In genomic region chr5:139401546-139401945, GRCh38 we compare ENCODE assay signal across 21 cellular contexts. TPM values are rescaled to one million over a fixed set of nuclear protein-coding genes. Genes with fewer than 3 reads are reported as not detected.
"Had no signal": no experiment of that assay in that cellular context is flagged by ENCODE, and none has a peak within 500 bp of the region (broad histone marks: within the 10 kb centered on the region; RNA-seq: fewer than 3 reads in every experiment).

No MANE protein-coding gene starts in this region.

- ATAC-seq: activated T-cell treated with anti-CD3 and anti-CD28 coated beads, Interleukin-2, amount 50 U/mL, for 72 hours; T-helper 17 cell; WTC11 had no signal

- H3K9me3 ChIP-seq: Peyer's patch had no signal

- H3K36me3 Mint-ChIP-seq: activated naive CD8-positive, alpha-beta T cell treated with anti-CD3 and anti-CD28 coated beads for 36 hours had no signal

- H3K27ac Mint-ChIP-seq: activated naive CD4-positive, alpha-beta T cell treated with anti-CD3 and anti-CD28 coated beads, Interleukin-2, amount 10 ng/mL, durations not matched to agents 7 days and 5 days; activated naive CD8-positive, alpha-beta T cell treated with anti-CD3 and anti-CD28 coated beads for 36 hours; activated T-cell treated with anti-CD3 and anti-CD28 coated beads, Interleukin-2, amount 50 U/mL, for 72 hours; activated T-helper 2 cell treated with anti-CD3 and anti-CD28 coated beads, Interferon-gamma antibody, Interleukin-2, Interleukin-4, amounts not matched to agents 10 μg/mL and 5 μg/mL and 100 μg/mL, durations not matched to agents 14 hours and 24 hours and 36 hours; T-helper 17 cell; WTC11 had no signal

- H3K4me3 Mint-ChIP-seq: activated naive CD4-positive, alpha-beta T cell treated with anti-CD3 and anti-CD28 coated beads, Interleukin-2, amount 10 ng/mL, durations not matched to agents 7 days and 5 days; activated naive CD8-positive, alpha-beta T cell treated with anti-CD3 and anti-CD28 coated beads for 36 hours; activated T-cell treated with anti-CD3 and anti-CD28 coated beads, Interleukin-2, amount 50 U/mL, for 72 hours; WTC11 had no signal

- H3K9me3 Mint-ChIP-seq: activated naive CD4-positive, alpha-beta T cell treated with anti-CD3 and anti-CD28 coated beads, Interleukin-2, amount 10 ng/mL, durations not matched to agents 7 days and 5 days; activated naive CD8-positive, alpha-beta T cell treated with anti-CD3 and anti-CD28 coated beads for 36 hours; activated T-cell treated with anti-CD3 and anti-CD28 coated beads, Interleukin-2, amount 50 U/mL, for 72 hours; activated T-helper 2 cell treated with anti-CD3 and anti-CD28 coated beads, Interferon-gamma antibody, Interleukin-2, Interleukin-4, amounts not matched to agents 10 μg/mL and 5 μg/mL and 100 μg/mL, durations not matched to agents 14 hours and 24 hours and 36 hours; WTC11 had no signal

- H3K27me3 ChIP-seq: Peyer's patch had no signal

- H3K27me3 Mint-ChIP-seq: activated naive CD4-positive, alpha-beta T cell treated with anti-CD3 and anti-CD28 coated beads, Interleukin-2, amount 10 ng/mL, durations not matched to agents 7 days and 5 days; activated naive CD8-positive, alpha-beta T cell treated with anti-CD3 and anti-CD28 coated beads for 36 hours; T-helper 17 cell had no signal

- H3K4me3 ChIP-seq: Peyer's patch had no signal

- DNase-seq: activated CD4-positive, alpha-beta T cell treated with anti-CD3 and anti-CD28 coated beads for 48 hours; activated CD4-positive, alpha-beta T cell treated with anti-CD3 and anti-CD28 coated beads, Interleukin-2, amount 50 U/mL, for 48 hours; activated CD4-positive, CD25-positive, alpha-beta regulatory T cell treated with anti-CD3 and anti-CD28 coated beads, Interleukin-2, amount 50 U/mL, for 72 hours; activated gamma-delta T cell treated with Interleukin-2 at 50 U/mL for 16 hours; activated naive CD4-positive, alpha-beta T cell treated with anti-CD3 and anti-CD28 coated beads, Interleukin-2, amount 10 ng/mL, durations not matched to agents 7 days and 5 days; activated naive CD8-positive, alpha-beta T cell treated with anti-CD3 and anti-CD28 coated beads for 36 hours; activated T-cell treated with anti-CD3 and anti-CD28 coated beads, Interleukin-2, amount 50 U/mL, for 72 hours; caudate nucleus; MM.1S; NCI-H1105 treated with DMSO at 0.1 percent for 48 hours; NCI-H146; NCI-H187 treated with DMSO at 0.1 percent for 48 hours; NCI-H2081 treated with DMSO at 0.1 percent for 48 hours; NCI-H446; NCI-H524; Peyer's patch; SIG-M5; T-helper 17 cell; T-helper 9 cell had no signal

- H3K36me3 ChIP-seq: Peyer's patch had no signal

- H3K27ac ChIP-seq: Peyer's patch had no signal

RNA-seq across cellular contexts. Expression of gene SLC23A1, which starts 18.4 kb away (rescaled TPM):
- total RNA-seq: activated naive CD8-positive, alpha-beta T cell treated with anti-CD3 and anti-CD28 coated beads for 36 hours; T-helper 17 cell; WTC11 had no signal
